19 cellular contexts compared by ENCODE assay signal in genomic region chr9:7439355-7439978, GRCh38.
DNase-seq lines count a peak whose midpoint lies in the region; ATAC-seq and TF ChIP-seq lines count a peak whose summit lies in the region.
"Had no signal": no experiment of that assay in that cellular context is flagged by ENCODE, and none has a peak within 500 bp of the region (broad histone marks: within the 10 kb centered on the region; RNA-seq: fewer than 3 reads in every experiment).

No MANE protein-coding gene starts in this region.

- no peak overlapping the region for H2BK5ac ChIP-seq in IMR-90 (ENCODE audit: low read depth, low read length, poor library complexity, severe bottlenecking)

- no peak for TF ChIP-seq RAD21 in IMR-90 (IDR thresholded peaks at IDR 0.05; ENCODE audit: low read length)

- H3K4me1 ChIP-seq in IMR-90 (ENCODE audit: control insufficient read depth, insufficient read depth, low read length) = peaks cover 5% of the 10 kb centered on the region; the same call in 1 of the 2 replicates
- H3K4me1 ChIP-seq: ascending aorta, prostate gland had no signal

- H3K27ac Mint-ChIP-seq in CD4-positive, alpha-beta T cell = no peak overlapping the region
- H3K27ac Mint-ChIP-seq: naive B cell had no signal

- H3K36me3 ChIP-seq in IMR-90 (ENCODE audit: control insufficient read depth, insufficient read depth, low read length) = no peaks in the 10 kb centered on the region
- H3K36me3 ChIP-seq: ascending aorta, prostate gland had no signal

- no peaks in the 10 kb centered on the region for H3K4me1 Mint-ChIP-seq in CD4-positive, alpha-beta T cell (ENCODE audit: low read depth)
- H3K4me1 Mint-ChIP-seq: naive B cell had no signal

- H3K9me3 Mint-ChIP-seq in CD4-positive, alpha-beta T cell = no peaks in the 10 kb centered on the region

- in situ Hi-C loops in IMR-90 (cut with MboI; ENCODE audit: low sequenced_read_pairs) = no loop called here

- POLR2A ChIA-PET in IMR-90 (lab: Charles Lee; ENCODE audit: unreplicated experiment) = no interaction called here
- POLR2A ChIA-PET in CD4-positive, alpha-beta T cell (lab: Charles Lee) = no interaction called here

- H2BK20ac ChIP-seq in IMR-90 (ENCODE audit: low read depth, low read length) = no peak overlapping the region

- H3K27me3 Mint-ChIP-seq in CD4-positive, alpha-beta T cell = no peaks in the 10 kb centered on the region

- H4K91ac ChIP-seq in IMR-90 (ENCODE audit: insufficient read depth, low read depth, low read length) = no peak overlapping the region

- TF ChIP-seq POLR2A in IMR-90 (IDR thresholded peaks at IDR 0.05; ENCODE audit: low read depth, low read length) = no peak

- H3K4me3 ChIP-seq in IMR-90 (ENCODE audit: insufficient read depth, low read depth, low read length) (no peak overlapping the region), fibroblast of pulmonary artery (replicated peaks; ENCODE audit: low read depth, low read length) (no peak overlapping the region)
- H3K4me3 ChIP-seq: ascending aorta, dorsolateral prefrontal cortex, prostate gland had no signal

- no peak overlapping the region for H3K23ac ChIP-seq in IMR-90 (ENCODE audit: low read depth, low read length)

- no peak overlapping the region for H3K14ac ChIP-seq in IMR-90 (replicated peaks; ENCODE audit: low read depth, low read length)

- no peaks in the 10 kb centered on the region for H3K36me3 Mint-ChIP-seq in CD4-positive, alpha-beta T cell (ENCODE audit: low read depth)
- H3K36me3 Mint-ChIP-seq: naive B cell had no signal

- intact Hi-C loops in IMR-90 (cut with micrococcal nuclease) = no loop called here
- intact Hi-C loops in CD4-positive, alpha-beta T cell (cut with DNase I, micrococcal nuclease) = no loop called here

- H3K9me1 ChIP-seq in IMR-90 (ENCODE audit: insufficient read depth, low read length) = no peaks in the 10 kb centered on the region

- H3K56ac ChIP-seq in IMR-90 (ENCODE audit: extremely low read depth, insufficient read depth, low read length) = no peak overlapping the region

- no peak overlapping the region for H2BK15ac ChIP-seq in IMR-90 (ENCODE audit: low read depth, low read length)

- H3K4ac ChIP-seq in IMR-90 (ENCODE audit: low read depth, low read length) = no peak overlapping the region

- H3K4me2 ChIP-seq in IMR-90 (ENCODE audit: low read depth, low read length) = no peak overlapping the region; the same call in 1 of the 2 replicates

- dilution Hi-C loops in IMR-90 (cut with HindIII; ENCODE audit: low sequenced_read_pairs, unreplicated experiment) = no loop called here

- TF ChIP-seq CTCF in IMR-90 (conservative IDR thresholded peaks at IDR 0.05; ENCODE audit: low read depth, low read length) (no peak), fibroblast of pulmonary artery (IDR thresholded peaks at IDR 0.05; ENCODE audit: low read length, missing control alignments) (no peak)
- TF ChIP-seq CTCF in CD4-positive, alpha-beta T cell (IDR thresholded peaks at IDR 0.05) = no peak

- H3K79me1 ChIP-seq in IMR-90 (ENCODE audit: low read depth in 1 of 2, low read length in 2 of 2) = no peaks in the 10 kb centered on the region

- no peak overlapping the region for H3K9ac ChIP-seq in IMR-90 (ENCODE audit: low read depth, low read length)

- no peaks in the 10 kb centered on the region for H4K20me1 ChIP-seq in IMR-90 (ENCODE audit: insufficient read depth, low read length)

- ATAC-seq in IMR-90 (ENCODE audit: low read depth) (peak; percentile 90), GM19467 (IDR thresholded peaks at IDR 0.05; ENCODE audit: unreplicated experiment) (no peak)
- ATAC-seq in CD4-positive, alpha-beta T cell (ENCODE audit: poor library complexity) = no peak
- ATAC-seq: stimulated activated naive CD8-positive, alpha-beta T cell treated with anti-CD3 and anti-CD28 coated beads, Interleukin-15, Interleukin-2, amounts not matched to agents 100 U/mL and 50 U/mL, for 24 hours had no signal

- BruUV-seq in IMR-90 (replicated peaks; lab: Mats Ljungman, UMichigan) = no TSS peak

- CTCF ChIA-PET in IMR-90 (lab: Yijun Ruan, JAX) = no interaction called here
- CTCF ChIA-PET in CD4-positive, alpha-beta T cell (lab: Charles Lee) = no interaction called here

- H3K18ac ChIP-seq in IMR-90 (ENCODE audit: low read depth, low read length) = peak overlapping the region; percentile 60; the same call in 1 of the 2 replicates

- H2AK9ac ChIP-seq in IMR-90 (replicated peaks; ENCODE audit: low read depth, low read length, poor library complexity) = no peak overlapping the region

- no peaks in the 10 kb centered on the region for H3K9me3 ChIP-seq in IMR-90 (ENCODE audit: control insufficient read depth, insufficient read depth, low read length)
- H3K9me3 ChIP-seq in CD4-positive, alpha-beta T cell (ENCODE audit: control insufficient read depth, low read length) = no peaks in the 10 kb centered on the region
- H3K9me3 ChIP-seq: ascending aorta, prostate gland had no signal

- no peak overlapping the region for H2BK120ac ChIP-seq in IMR-90 (ENCODE audit: low read depth, low read length)

- H3K27me3 ChIP-seq in IMR-90 (ENCODE audit: control insufficient read depth, insufficient read depth, low read length) = no peaks in the 10 kb centered on the region
- H3K27me3 ChIP-seq in CD4-positive, alpha-beta T cell (ENCODE audit: control insufficient read depth, insufficient read depth, low read length) = no peaks in the 10 kb centered on the region
- H3K27me3 ChIP-seq: ascending aorta, dorsolateral prefrontal cortex had no signal

- H4K8ac ChIP-seq in IMR-90 (ENCODE audit: low read depth in 2 of 2, low read length in 2 of 2) = no peak overlapping the region

- peak overlapping the region; percentile 49; the same call in 1 of the 2 replicates for H3K27ac ChIP-seq in IMR-90 (ENCODE audit: insufficient read depth, low read length)
- no peak overlapping the region for H3K27ac ChIP-seq in CD4-positive, alpha-beta T cell (ENCODE audit: low read depth, low read length)
- H3K27ac ChIP-seq: ascending aorta, prostate gland had no signal

- no peak overlapping the region for H3K4me3 Mint-ChIP-seq in CD4-positive, alpha-beta T cell
- H3K4me3 Mint-ChIP-seq: naive B cell had no signal

- H4K5ac ChIP-seq in IMR-90 (ENCODE audit: low read depth, low read length) = no peak overlapping the region; the same call in 1 of the 2 replicates

- no peak overlapping the region for H2AK5ac ChIP-seq in IMR-90 (ENCODE audit: low read depth, low read length)

- no peak overlapping the region for H2AFZ ChIP-seq in IMR-90 (replicated peaks; ENCODE audit: low read length, poor library complexity)

- DNase-seq in A172 (ENCODE audit: low spot score) (peak; percentile 4), IMR-90 (peak; percentile 73), T1000 (lab: John Stamatoyannopoulos, UW) (peak; percentile 23), fibroblast of pulmonary artery (ENCODE audit: low read depth) (peak; percentile 3), NCI-H1930 (lab: John Stamatoyannopoulos, UW) (no peak)
- DNase-seq in stimulated activated CD4-positive, alpha-beta T cell treated with anti-CD3 and anti-CD28 coated beads, Interleukin-4, amount 100 ng/mL, for 4 hours = no peak
- no peak for DNase-seq in CD4-positive, alpha-beta T cell
- DNase-seq: activated CD4-positive, CD25-positive, alpha-beta regulatory T cell; activated gamma-delta T cell treated with Interleukin-2 at 50 U/mL for 16 hours; dorsolateral prefrontal cortex; H7; MV-4-11; naive B cell; NCI-H510A; stimulated activated CD4-positive, alpha-beta T cell treated with anti-CD3 and anti-CD28 coated beads, Interleukin-12 subunit alpha, Interleukin-12 subunit beta, amount 100 ng/mL, for 4 hours; stimulated activated naive CD8-positive, alpha-beta T cell treated with anti-CD3 and anti-CD28 coated beads, Interleukin-15, Interleukin-2, amounts not matched to agents 100 U/mL and 50 U/mL, for 24 hours had no signal

TF ChIP-seq in IMR-90, 13 proteins besides CTCF, POLR2A, EP300 and RAD21:
- TF ChIP-seq SMC3 (IDR thresholded peaks at IDR 0.05; ENCODE audit: low read depth, low read length) = no peak
- peak; percentile 52 for TF ChIP-seq NFE2L2 (IDR thresholded peaks at IDR 0.05; ENCODE audit: low read depth, low read length)
TF ChIP-seq in IMR-90: peak in this region for 1.

Comparison
In these comparisons a context has a peak if more than half of its experiments do, and no peak if none do; other contexts are left out.
1. DNase-seq: peak in A172 (single experiment), IMR-90 (single experiment), T1000 (single experiment) and fibroblast of pulmonary artery (single experiment); none in NCI-H1930 (0 of 2), stimulated activated CD4-positive, alpha-beta T cell treated with anti-CD3 and anti-CD28 coated beads, Interleukin-4, amount 100 ng/mL, for 4 hours (0 of 2) and CD4-positive, alpha-beta T cell (0 of 10).